ENCODE assay signal across 13 cellular contexts in the genomic region with DNA sequence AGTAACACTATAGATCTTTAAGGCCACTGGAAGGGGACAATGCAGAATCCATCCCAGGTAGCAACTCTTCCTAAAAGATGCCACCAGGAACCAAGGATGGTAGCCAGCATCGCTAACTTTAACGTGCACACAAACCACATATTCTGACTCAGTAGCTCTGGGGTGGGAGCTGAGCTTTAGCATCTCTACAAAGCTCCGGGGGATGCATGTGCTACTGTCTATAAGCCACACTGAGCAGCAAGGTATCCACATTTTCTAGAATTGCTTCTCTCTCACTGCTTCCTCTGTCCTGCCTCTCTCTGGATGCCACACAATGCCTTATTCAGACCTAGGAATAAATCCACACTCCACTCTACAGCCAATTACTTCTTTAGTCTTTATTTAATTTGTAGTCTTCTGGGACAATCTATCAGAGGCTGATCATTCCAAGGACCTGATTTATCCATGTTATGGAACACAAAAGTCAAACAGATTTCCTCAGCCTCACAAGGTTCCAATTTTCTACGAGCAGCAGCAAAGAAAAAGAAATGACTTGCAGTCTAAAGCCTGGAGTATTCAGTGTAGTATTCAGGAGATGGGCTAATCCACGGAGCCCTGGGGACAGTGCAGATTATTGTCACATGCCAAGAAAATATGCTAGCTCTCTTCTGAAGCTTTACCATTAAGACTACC. TPM values are rescaled to one million over a fixed set of nuclear protein-coding genes. Genes with fewer than 3 reads are reported as not detected.
DNase-seq lines count a peak whose midpoint lies in the region; ATAC-seq, FAIRE-seq and TF ChIP-seq lines count a peak whose summit lies in the region.
"Had no signal": no experiment of that assay in that cellular context is flagged by ENCODE, and none has a peak within 500 bp of the region (broad histone marks: within the 10 kb centered on the region; RNA-seq: fewer than 3 reads in every experiment).

No MANE protein-coding gene starts in this region.

- TF ChIP-seq EP300 in gastroesophageal sphincter (IDR thresholded peaks at IDR 0.05): no peak

- no peak for DNase-seq in activated CD4-positive, alpha-beta T cell treated with anti-CD3 and anti-CD28 coated beads, Interleukin-2, amount 10 ng/mL, durations not matched to agents 7 days and 5 days
- DNase-seq in activated CD4-positive, alpha-beta T cell treated with anti-CD3 and anti-CD28 coated beads, Interleukin-2, amount 50 U/mL, for 48 hours: no peak
- no peak for DNase-seq in OCI-LY7 (ENCODE audit: low spot score)
- peak; percentile 69 for DNase-seq in superior temporal gyrus (ENCODE audit: extremely low spot score)
- no peak for DNase-seq in ureter (ENCODE audit: low spot score)
- no peak for DNase-seq in frontal cortex (ENCODE audit: low spot score in 2 of 2)
- DNase-seq: activated CD4-positive, alpha-beta T cell treated with anti-CD3 and anti-CD28 coated beads for 48 hours; left lung; NCI-H2081 treated with DMSO at 0.1 percent for 48 hours; right cardiac atrium; SHP77 had no signal

- H3K4me1 Mint-ChIP-seq in activated CD4-positive, alpha-beta T cell treated with anti-CD3 and anti-CD28 coated beads, Interleukin-2, amount 10 ng/mL, durations not matched to agents 7 days and 5 days: peaks cover 57% of the 10 kb centered on the region

- no peaks in the 10 kb centered on the region for H3K9me3 ChIP-seq in OCI-LY7 (ENCODE audit: low read length)
- no peaks in the 10 kb centered on the region for H3K9me3 ChIP-seq in gastroesophageal sphincter
- H3K9me3 ChIP-seq: left lung had no signal

- no peaks in the 10 kb centered on the region for H3K9me2 ChIP-seq in OCI-LY7 (ENCODE audit: insufficient read depth, low read length)

- peak overlapping the region; percentile 37 for H3K27ac Mint-ChIP-seq in activated CD4-positive, alpha-beta T cell treated with anti-CD3 and anti-CD28 coated beads, Interleukin-2, amount 10 ng/mL, durations not matched to agents 7 days and 5 days

- no peak for FAIRE-seq in frontal cortex (lab: Jason Lieb, UNC)

- H3K79me2 ChIP-seq in OCI-LY7 (ENCODE audit: insufficient read depth, low read depth, low read length): no peaks in the 10 kb centered on the region

- H3K9me3 Mint-ChIP-seq in activated CD4-positive, alpha-beta T cell treated with anti-CD3 and anti-CD28 coated beads, Interleukin-2, amount 10 ng/mL, durations not matched to agents 7 days and 5 days: no peaks in the 10 kb centered on the region

- peaks cover 10% of the 10 kb centered on the region for H3K4me1 ChIP-seq in OCI-LY7 (ENCODE audit: insufficient read depth, low read length, poor library complexity, severe bottlenecking)
- peaks cover 0 to 63% (median 5%) of the 10 kb centered on the region in 3 donors for H3K4me1 ChIP-seq in gastroesophageal sphincter

- peak overlapping the region; percentile 76; the same call in 1 of the 2 replicates for H3K4me2 ChIP-seq in OCI-LY7 (ENCODE audit: low read length)

- ATAC-seq in gastroesophageal sphincter (no peak), HG02763 (IDR thresholded peaks at IDR 0.05; ENCODE audit: unreplicated experiment) (no peak)
- ATAC-seq: left lung, right cardiac atrium had no signal

- no peak overlapping the region for H2AFZ ChIP-seq in OCI-LY7 (ENCODE audit: low read length)

- TF ChIP-seq CTCF in OCI-LY7 (conservative IDR thresholded peaks at IDR 0.05; ENCODE audit: low read length) (no peak), gastroesophageal sphincter (IDR thresholded peaks at IDR 0.05) (no peak)

- intact Hi-C loops in OCI-LY7 (cut with micrococcal nuclease; ENCODE audit: unreplicated experiment): loop anchor here (5.0 kb wide), 1 partner anchor 108 kb away; no protein-coding TSS in a partner anchor

- no TSS peak for BruUV-seq in OCI-LY7 (replicated peaks; lab: Mats Ljungman, UMichigan)

- CTCF ChIA-PET in activated CD4-positive, alpha-beta T cell treated with anti-CD3 and anti-CD28 coated beads, Interleukin-2, amount 10 ng/mL, durations not matched to agents 7 days and 5 days (lab: Charles Lee): interaction anchor here (0.7 to 1.9 kb wide), 9 partner anchors 8 to 185 kb away, joined by 3 to 7 read pairs (median 3); no protein-coding TSS in a partner anchor
- CTCF ChIA-PET in OCI-LY7 (lab: Charles Lee; ENCODE audit: unreplicated experiment): no interaction called here

- WGBS in gastroesophageal sphincter (ENCODE audit: low coverage in 1 of 2), 2 donors: 50 to 66% methylated on average over 3 to 5 of the region's 5 CpGs

- H3K4me3 ChIP-seq in OCI-LY7 (ENCODE audit: low read depth, low read length, poor library complexity, severe bottlenecking) (no peak overlapping the region), gastroesophageal sphincter (peak overlapping the region; percentile 7 to 92)
- H3K4me3 ChIP-seq: left lung had no signal

- peak overlapping the region; percentile 99 for H3K4me3 Mint-ChIP-seq in activated CD4-positive, alpha-beta T cell treated with anti-CD3 and anti-CD28 coated beads, Interleukin-2, amount 10 ng/mL, durations not matched to agents 7 days and 5 days

- H3K27ac ChIP-seq in OCI-LY7 (ENCODE audit: low read depth, low read length, poor library complexity, severe bottlenecking) (no peak overlapping the region), gastroesophageal sphincter (peak overlapping the region; percentile 20 to 90 (median 46))
- H3K27ac ChIP-seq: left lung had no signal

- TF ChIP-seq POLR2A in gastroesophageal sphincter (IDR thresholded peaks at IDR 0.05): no peak

- H3K27me3 Mint-ChIP-seq in activated CD4-positive, alpha-beta T cell treated with anti-CD3 and anti-CD28 coated beads, Interleukin-2, amount 10 ng/mL, durations not matched to agents 7 days and 5 days: no peaks in the 10 kb centered on the region

- H3K36me3 Mint-ChIP-seq in activated CD4-positive, alpha-beta T cell treated with anti-CD3 and anti-CD28 coated beads, Interleukin-2, amount 10 ng/mL, durations not matched to agents 7 days and 5 days (ENCODE audit: low read depth): peaks cover 81% of the 10 kb centered on the region

- H3K27me3 ChIP-seq in gastroesophageal sphincter: no peaks in the 10 kb centered on the region

- H3K36me3 ChIP-seq in OCI-LY7 (ENCODE audit: insufficient read depth, low read length) (no peaks in the 10 kb centered on the region), gastroesophageal sphincter (no peaks in the 10 kb centered on the region)
- H3K36me3 ChIP-seq: left lung had no signal

- POLR2A ChIA-PET in activated CD4-positive, alpha-beta T cell treated with anti-CD3 and anti-CD28 coated beads, Interleukin-2, amount 10 ng/mL, durations not matched to agents 7 days and 5 days (lab: Charles Lee): no interaction called here
- POLR2A ChIA-PET in OCI-LY7 (lab: Charles Lee): interaction anchor here (0.6 to 1.2 kb wide), 2 partner anchors 9 to 20 kb away, joined by 3 read pairs; no protein-coding TSS in a partner anchor

- no peaks in the 10 kb centered on the region for H4K20me1 ChIP-seq in OCI-LY7 (ENCODE audit: insufficient read depth, low read length)

RNA-seq across cellular contexts. Expression of gene BCL2, which starts 4.4 kb away (rescaled TPM):
- 100 to 1,000 TPM; 113 to 119 TPM for total RNA-seq in activated CD4-positive, alpha-beta T cell treated with anti-CD3 and anti-CD28 coated beads, Interleukin-2, amount 10 ng/mL, durations not matched to agents 7 days and 5 days
- 1.4 and 1.9 TPM in 2 replicates for total RNA-seq in OCI-LY7 (2014; rRNA removed; shearing (Covaris generic))
- 2.5 and 3.0 TPM in 2 replicates for total RNA-seq in OCI-LY7 (2022)
- 10 to 100 TPM; 31.2 to 41.7 (median 32.7) TPM for total RNA-seq in gastroesophageal sphincter
- 13.3 TPM for total RNA-seq in ureter
- 17.9 TPM for total RNA-seq in frontal cortex

RNA-seq across cellular contexts. Expression of gene KDSR, which starts 51.9 kb away (rescaled TPM):
- 10 to 100 TPM; 56.1 to 56.6 TPM for total RNA-seq in activated CD4-positive, alpha-beta T cell treated with anti-CD3 and anti-CD28 coated beads, Interleukin-2, amount 10 ng/mL, durations not matched to agents 7 days and 5 days
- total RNA-seq in OCI-LY7 (2014; rRNA removed; shearing (Covaris generic)): 6.5 and 7.1 TPM in 2 replicates
- total RNA-seq in OCI-LY7 (2022) (13.4 and 14.6 TPM in 2 replicates), gastroesophageal sphincter (10 to 100 TPM; 36.9 to 67.3 (median 51.2) TPM), ureter (57.6 TPM), frontal cortex (12.2 TPM)
